In the genomic region with DNA sequence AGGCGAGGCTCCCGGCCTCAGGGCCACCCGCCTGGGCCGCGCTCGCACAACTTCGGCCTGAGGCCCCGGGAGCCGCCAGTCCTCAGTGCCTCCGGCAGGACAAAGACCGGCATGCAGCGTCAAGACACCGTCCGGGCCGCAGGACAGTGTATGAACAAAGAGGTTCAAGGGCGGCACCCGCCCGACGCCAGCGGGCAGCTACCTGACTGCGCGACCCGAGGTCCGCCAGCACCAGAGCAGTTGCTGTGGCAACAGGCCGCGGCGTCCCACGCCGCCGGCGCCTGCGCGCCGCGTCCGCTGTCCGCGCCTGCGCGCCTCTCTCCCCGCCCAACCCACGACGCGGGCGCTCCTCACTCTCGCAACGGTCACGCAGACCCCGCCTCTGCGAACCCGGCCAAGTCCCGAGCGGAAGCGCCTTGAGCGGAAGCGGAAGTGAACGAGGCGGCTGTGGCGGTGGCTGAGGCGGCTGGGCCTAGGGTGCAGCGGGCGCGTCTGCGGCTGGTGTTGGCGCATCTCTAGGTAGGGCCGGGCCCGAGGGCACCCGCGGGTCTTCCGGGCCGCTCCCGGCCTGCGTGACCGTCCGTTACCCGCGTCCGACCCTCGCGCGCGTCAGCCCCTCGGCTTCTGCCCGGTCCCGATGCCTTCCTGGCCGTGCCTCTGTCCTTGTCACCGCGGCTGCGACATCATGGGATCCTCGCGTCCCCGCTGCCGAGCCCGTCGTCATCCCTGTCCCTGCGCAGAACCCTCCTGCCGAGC, we compare ENCODE assay signal across 1 cellular context.
TF ChIP-seq lines count a peak whose summit lies in the region.

A gene with protein sequence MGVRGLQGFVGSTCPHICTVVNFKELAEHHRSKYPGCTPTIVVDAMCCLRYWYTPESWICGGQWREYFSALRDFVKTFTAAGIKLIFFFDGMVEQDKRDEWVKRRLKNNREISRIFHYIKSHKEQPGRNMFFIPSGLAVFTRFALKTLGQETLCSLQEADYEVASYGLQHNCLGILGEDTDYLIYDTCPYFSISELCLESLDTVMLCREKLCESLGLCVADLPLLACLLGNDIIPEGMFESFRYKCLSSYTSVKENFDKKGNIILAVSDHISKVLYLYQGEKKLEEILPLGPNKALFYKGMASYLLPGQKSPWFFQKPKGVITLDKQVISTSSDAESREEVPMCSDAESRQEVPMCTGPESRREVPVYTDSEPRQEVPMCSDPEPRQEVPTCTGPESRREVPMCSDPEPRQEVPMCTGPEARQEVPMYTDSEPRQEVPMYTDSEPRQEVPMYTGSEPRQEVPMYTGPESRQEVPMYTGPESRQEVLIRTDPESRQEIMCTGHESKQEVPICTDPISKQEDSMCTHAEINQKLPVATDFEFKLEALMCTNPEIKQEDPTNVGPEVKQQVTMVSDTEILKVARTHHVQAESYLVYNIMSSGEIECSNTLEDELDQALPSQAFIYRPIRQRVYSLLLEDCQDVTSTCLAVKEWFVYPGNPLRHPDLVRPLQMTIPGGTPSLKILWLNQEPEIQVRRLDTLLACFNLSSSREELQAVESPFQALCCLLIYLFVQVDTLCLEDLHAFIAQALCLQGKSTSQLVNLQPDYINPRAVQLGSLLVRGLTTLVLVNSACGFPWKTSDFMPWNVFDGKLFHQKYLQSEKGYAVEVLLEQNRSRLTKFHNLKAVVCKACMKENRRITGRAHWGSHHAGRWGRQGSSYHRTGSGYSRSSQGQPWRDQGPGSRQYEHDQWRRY (plus strand): TSS at position 435 of the 756 bp plus-strand sequence. CDS start 10,633 bp downstream, outside the sequence.

TF ChIP-seq in HepG2, 621 proteins besides CTCF, POLR2A, EP300 and RAD21 (continued from another document and continues in another):
- TF ChIP-seq, protein P1, sequence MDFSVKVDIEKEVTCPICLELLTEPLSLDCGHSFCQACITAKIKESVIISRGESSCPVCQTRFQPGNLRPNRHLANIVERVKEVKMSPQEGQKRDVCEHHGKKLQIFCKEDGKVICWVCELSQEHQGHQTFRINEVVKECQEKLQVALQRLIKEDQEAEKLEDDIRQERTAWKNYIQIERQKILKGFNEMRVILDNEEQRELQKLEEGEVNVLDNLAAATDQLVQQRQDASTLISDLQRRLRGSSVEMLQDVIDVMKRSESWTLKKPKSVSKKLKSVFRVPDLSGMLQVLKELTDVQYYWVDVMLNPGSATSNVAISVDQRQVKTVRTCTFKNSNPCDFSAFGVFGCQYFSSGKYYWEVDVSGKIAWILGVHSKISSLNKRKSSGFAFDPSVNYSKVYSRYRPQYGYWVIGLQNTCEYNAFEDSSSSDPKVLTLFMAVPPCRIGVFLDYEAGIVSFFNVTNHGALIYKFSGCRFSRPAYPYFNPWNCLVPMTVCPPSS (IDR thresholded peaks at IDR 0.05) = no peak
- peak; percentile 96 for TF ChIP-seq KMT2B (CRISPR knock-in tag; IDR thresholded peaks at IDR 0.05)
- no peak for TF ChIP-seq HDAC6 (IDR thresholded peaks at IDR 0.05; ENCODE audit: low read depth, low read length)
- TF ChIP-seq SIX4 (CRISPR knock-in tag; IDR thresholded peaks at IDR 0.05) = peak; percentile 51; the same call in 1 of the 2 replicates
- TF ChIP-seq CCAR2 (optimal IDR thresholded peaks at IDR 0.05; ENCODE audit: low read depth, low read length) = no peak
- TF ChIP-seq, protein P2, sequence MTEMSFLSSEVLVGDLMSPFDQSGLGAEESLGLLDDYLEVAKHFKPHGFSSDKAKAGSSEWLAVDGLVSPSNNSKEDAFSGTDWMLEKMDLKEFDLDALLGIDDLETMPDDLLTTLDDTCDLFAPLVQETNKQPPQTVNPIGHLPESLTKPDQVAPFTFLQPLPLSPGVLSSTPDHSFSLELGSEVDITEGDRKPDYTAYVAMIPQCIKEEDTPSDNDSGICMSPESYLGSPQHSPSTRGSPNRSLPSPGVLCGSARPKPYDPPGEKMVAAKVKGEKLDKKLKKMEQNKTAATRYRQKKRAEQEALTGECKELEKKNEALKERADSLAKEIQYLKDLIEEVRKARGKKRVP (CRISPR knock-in tag; IDR thresholded peaks at IDR 0.05) = peak in 1 of 2 experiments; percentile 40; a peak in 2 of 4 replicates
- peak; percentile 89 for TF ChIP-seq ZBTB38 (CRISPR knock-in tag; IDR thresholded peaks at IDR 0.05)
- peak; percentile 70; the same call in 1 of the 2 replicates for TF ChIP-seq HIVEP1 (CRISPR knock-in tag; IDR thresholded peaks at IDR 0.05)
- TF ChIP-seq ZKSCAN5 (CRISPR knock-in tag; IDR thresholded peaks at IDR 0.05) = 0 out of 2 replicates have a peak, but pooled peaks have one; percentile 19
- peak; percentile 96 for TF ChIP-seq U2AF2 (IDR thresholded peaks at IDR 0.05; ENCODE audit: low read depth, low read length)
- TF ChIP-seq PATZ1 (CRISPR knock-in tag; IDR thresholded peaks at IDR 0.05) = no peak; the same call in 1 of the 2 replicates
- TF ChIP-seq NR1H2 (CRISPR knock-in tag; IDR thresholded peaks at IDR 0.05; ENCODE audit: borderline replicate concordance, low read depth) = no peak
- peak; percentile 90 for TF ChIP-seq POGZ (CRISPR knock-in tag; IDR thresholded peaks at IDR 0.05)
- TF ChIP-seq MEF2D (CRISPR knock-in tag; IDR thresholded peaks at IDR 0.05) = peak; percentile 76
- TF ChIP-seq, protein P3, sequence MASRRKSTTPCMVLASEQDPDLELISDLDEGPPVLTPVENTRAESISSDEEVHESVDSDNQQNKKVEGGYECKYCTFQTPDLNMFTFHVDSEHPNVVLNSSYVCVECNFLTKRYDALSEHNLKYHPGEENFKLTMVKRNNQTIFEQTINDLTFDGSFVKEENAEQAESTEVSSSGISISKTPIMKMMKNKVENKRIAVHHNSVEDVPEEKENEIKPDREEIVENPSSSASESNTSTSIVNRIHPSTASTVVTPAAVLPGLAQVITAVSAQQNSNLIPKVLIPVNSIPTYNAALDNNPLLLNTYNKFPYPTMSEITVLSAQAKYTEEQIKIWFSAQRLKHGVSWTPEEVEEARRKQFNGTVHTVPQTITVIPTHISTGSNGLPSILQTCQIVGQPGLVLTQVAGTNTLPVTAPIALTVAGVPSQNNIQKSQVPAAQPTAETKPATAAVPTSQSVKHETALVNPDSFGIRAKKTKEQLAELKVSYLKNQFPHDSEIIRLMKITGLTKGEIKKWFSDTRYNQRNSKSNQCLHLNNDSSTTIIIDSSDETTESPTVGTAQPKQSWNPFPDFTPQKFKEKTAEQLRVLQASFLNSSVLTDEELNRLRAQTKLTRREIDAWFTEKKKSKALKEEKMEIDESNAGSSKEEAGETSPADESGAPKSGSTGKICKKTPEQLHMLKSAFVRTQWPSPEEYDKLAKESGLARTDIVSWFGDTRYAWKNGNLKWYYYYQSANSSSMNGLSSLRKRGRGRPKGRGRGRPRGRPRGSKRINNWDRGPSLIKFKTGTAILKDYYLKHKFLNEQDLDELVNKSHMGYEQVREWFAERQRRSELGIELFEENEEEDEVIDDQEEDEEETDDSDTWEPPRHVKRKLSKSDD (CRISPR knock-in tag; IDR thresholded peaks at IDR 0.05; ENCODE audit: low read depth) = peak; percentile 17; the same call in 1 of the 2 replicates
- TF ChIP-seq ZSCAN30 (CRISPR knock-in tag; IDR thresholded peaks at IDR 0.05) = no peak; the same call in 1 of the 2 replicates
- peak; percentile 86 for TF ChIP-seq RXRA (CRISPR knock-in tag; IDR thresholded peaks at IDR 0.05)
- peak; percentile 96 for TF ChIP-seq ATF5 (CRISPR knock-in tag; IDR thresholded peaks at IDR 0.05; ENCODE audit: low read depth)
- TF ChIP-seq KIAA2018 (CRISPR knock-in tag; IDR thresholded peaks at IDR 0.05; ENCODE audit: borderline replicate concordance) = no peak
- TF ChIP-seq HOXA3 (CRISPR knock-in tag; IDR thresholded peaks at IDR 0.05) = peak; percentile 94
- TF ChIP-seq ZNF235 (CRISPR knock-in tag; IDR thresholded peaks at IDR 0.05; ENCODE audit: borderline replicate concordance) = peak; percentile 97
- TF ChIP-seq, protein P4, sequence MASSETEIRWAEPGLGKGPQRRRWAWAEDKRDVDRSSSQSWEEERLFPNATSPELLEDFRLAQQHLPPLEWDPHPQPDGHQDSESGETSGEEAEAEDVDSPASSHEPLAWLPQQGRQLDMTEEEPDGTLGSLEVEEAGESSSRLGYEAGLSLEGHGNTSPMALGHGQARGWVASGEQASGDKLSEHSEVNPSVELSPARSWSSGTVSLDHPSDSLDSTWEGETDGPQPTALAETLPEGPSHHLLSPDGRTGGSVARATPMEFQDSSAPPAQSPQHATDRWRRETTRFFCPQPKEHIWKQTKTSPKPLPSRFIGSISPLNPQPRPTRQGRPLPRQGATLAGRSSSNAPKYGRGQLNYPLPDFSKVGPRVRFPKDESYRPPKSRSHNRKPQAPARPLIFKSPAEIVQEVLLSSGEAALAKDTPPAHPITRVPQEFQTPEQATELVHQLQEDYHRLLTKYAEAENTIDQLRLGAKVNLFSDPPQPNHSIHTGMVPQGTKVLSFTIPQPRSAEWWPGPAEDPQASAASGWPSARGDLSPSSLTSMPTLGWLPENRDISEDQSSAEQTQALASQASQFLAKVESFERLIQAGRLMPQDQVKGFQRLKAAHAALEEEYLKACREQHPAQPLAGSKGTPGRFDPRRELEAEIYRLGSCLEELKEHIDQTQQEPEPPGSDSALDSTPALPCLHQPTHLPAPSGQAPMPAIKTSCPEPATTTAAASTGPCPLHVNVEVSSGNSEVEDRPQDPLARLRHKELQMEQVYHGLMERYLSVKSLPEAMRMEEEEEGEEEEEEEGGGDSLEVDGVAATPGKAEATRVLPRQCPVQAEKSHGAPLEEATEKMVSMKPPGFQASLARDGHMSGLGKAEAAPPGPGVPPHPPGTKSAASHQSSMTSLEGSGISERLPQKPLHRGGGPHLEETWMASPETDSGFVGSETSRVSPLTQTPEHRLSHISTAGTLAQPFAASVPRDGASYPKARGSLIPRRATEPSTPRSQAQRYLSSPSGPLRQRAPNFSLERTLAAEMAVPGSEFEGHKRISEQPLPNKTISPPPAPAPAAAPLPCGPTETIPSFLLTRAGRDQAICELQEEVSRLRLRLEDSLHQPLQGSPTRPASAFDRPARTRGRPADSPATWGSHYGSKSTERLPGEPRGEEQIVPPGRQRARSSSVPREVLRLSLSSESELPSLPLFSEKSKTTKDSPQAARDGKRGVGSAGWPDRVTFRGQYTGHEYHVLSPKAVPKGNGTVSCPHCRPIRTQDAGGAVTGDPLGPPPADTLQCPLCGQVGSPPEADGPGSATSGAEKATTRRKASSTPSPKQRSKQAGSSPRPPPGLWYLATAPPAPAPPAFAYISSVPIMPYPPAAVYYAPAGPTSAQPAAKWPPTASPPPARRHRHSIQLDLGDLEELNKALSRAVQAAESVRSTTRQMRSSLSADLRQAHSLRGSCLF (CRISPR knock-in tag; IDR thresholded peaks at IDR 0.05; ENCODE audit: borderline replicate concordance) = no peak
- TF ChIP-seq RFX5 (IDR thresholded peaks at IDR 0.05; ENCODE audit: low read depth, low read length) = no peak; the same call in 1 of the 2 replicates
